In genomic region chr3:51562403-51562802, GRCh38 we compare ENCODE assay signal across 6 cellular contexts. TPM values are rescaled to one million over a fixed set of nuclear protein-coding genes. Genes with fewer than 3 reads are reported as not detected.
DNase-seq lines count a peak whose midpoint lies in the region; ATAC-seq, FAIRE-seq and TF ChIP-seq lines count a peak whose summit lies in the region.
"Not testable (repeated sequence)": the region's sequence is repeated elsewhere in the genome, so short reads cannot be mapped to it uniquely, and the experiment has no call there.

No MANE protein-coding gene starts in this region.

- POLR2A ChIA-PET in HepG2 (lab: Yijun Ruan, JAX), result not testable (repeated sequence)

- not testable (repeated sequence) for H3K4me2 ChIP-seq in HepG2 (ENCODE audit: low read depth, low read length)

- TF ChIP-seq EP300 in HepG2 (IDR thresholded peaks at IDR 0.05; ENCODE audit: low read depth in 2 of 2, low read length in 2 of 2); HepG2 (CRISPR knock-in tag; IDR thresholded peaks at IDR 0.05; ENCODE audit: borderline replicate concordance): not testable (repeated sequence)

- CTCF ChIA-PET in HepG2 (lab: Yijun Ruan, JAX; ENCODE audit: low intra/inter-chr PET ratio, low total read pairs), result not testable (repeated sequence)

- H3K27me3 ChIP-seq in CD4-positive, CD25-positive, alpha-beta regulatory T cell (ENCODE audit: control insufficient read depth, insufficient read depth, low read length); HepG2 (ENCODE audit: control insufficient read depth in 1 of 2, insufficient read depth in 2 of 2, low read length in 2 of 2); liver (ENCODE audit: control insufficient read depth in 4 of 4, insufficient read depth in 4 of 4, low read length in 3 of 4): not testable (repeated sequence)

- H3K4me3 Mint-ChIP-seq in CD4-positive, CD25-positive, alpha-beta regulatory T cell; activated T-helper 17 cell treated with anti-CD3 and anti-CD28 coated beads, Interleukin-2, amount 50 U/mL, for 72 hours; nephron progenitor cell: not testable (repeated sequence)

- H3K27ac ChIP-seq in CD4-positive, CD25-positive, alpha-beta regulatory T cell (ENCODE audit: insufficient read depth, low read length, poor library complexity, severe bottlenecking); HepG2 (ENCODE audit: extremely low read length, insufficient read depth, low read length); liver (ENCODE audit: low read depth in 1 of 2, low read length in 2 of 2): not testable (repeated sequence)

- H3K79me2 ChIP-seq in HepG2 (ENCODE audit: insufficient read depth, low read length), result not testable (repeated sequence)

- DNase-seq in CD4-positive, CD25-positive, alpha-beta regulatory T cell; HepG2 (ENCODE audit: low spot score); nephron progenitor cell: not testable (repeated sequence)
- peak; percentile 45 for DNase-seq in left lobe of liver (ENCODE audit: low spot score)

- ATAC-seq in CD4-positive, CD25-positive, alpha-beta regulatory T cell (ENCODE audit: low read depth in 2 of 2); activated T-helper 17 cell treated with anti-CD3 and anti-CD28 coated beads, Interleukin-2, amount 50 U/mL, for 72 hours (replicated peaks); left lobe of liver: not testable (repeated sequence)
- peak; percentile 23; the same call in 2 of the 3 replicates for ATAC-seq in HepG2

- H4K20me1 ChIP-seq in HepG2 (ENCODE audit: insufficient read depth, low read length), result not testable (repeated sequence)

- not testable (repeated sequence) for H3K27me3 Mint-ChIP-seq in CD4-positive, CD25-positive, alpha-beta regulatory T cell; activated T-helper 17 cell treated with anti-CD3 and anti-CD28 coated beads, Interleukin-2, amount 50 U/mL, for 72 hours; nephron progenitor cell (ENCODE audit: low read depth, poor library complexity)

- H3K9ac ChIP-seq in HepG2 (ENCODE audit: insufficient read depth, low read depth, low read length); liver (ENCODE audit: low read depth in 1 of 2, low read length in 2 of 2): not testable (repeated sequence)

- H2AFZ ChIP-seq in HepG2 (ENCODE audit: low read length), result not testable (repeated sequence)

- H3K9me3 ChIP-seq in CD4-positive, CD25-positive, alpha-beta regulatory T cell (ENCODE audit: control insufficient read depth in 2 of 2, low read length in 2 of 2); HepG2 (ENCODE audit: low read length); liver (ENCODE audit: control insufficient read depth in 4 of 4, low read length in 3 of 4): not testable (repeated sequence)

- not testable (repeated sequence) for H3K9me3 Mint-ChIP-seq in CD4-positive, CD25-positive, alpha-beta regulatory T cell; activated T-helper 17 cell treated with anti-CD3 and anti-CD28 coated beads, Interleukin-2, amount 50 U/mL, for 72 hours; nephron progenitor cell

- peak overlapping the region in 2 of 3 donors; percentile 46 to 84 for H3K27ac Mint-ChIP-seq in CD4-positive, CD25-positive, alpha-beta regulatory T cell
- H3K27ac Mint-ChIP-seq in activated T-helper 17 cell treated with anti-CD3 and anti-CD28 coated beads, Interleukin-2, amount 50 U/mL, for 72 hours, result peak overlapping the region; percentile 34
- H3K27ac Mint-ChIP-seq in nephron progenitor cell, result peak overlapping the region; percentile 4

- not testable (repeated sequence) for TF ChIP-seq POLR2A in HepG2 (IDR thresholded peaks at IDR 0.05; ENCODE audit: insufficient read depth in 1 of 2, low read depth in 2 of 2, low read length in 2 of 2)

- TF ChIP-seq CTCF in HepG2 (CRISPR knock-in tag; IDR thresholded peaks at IDR 0.05); liver (IDR thresholded peaks at IDR 0.05; ENCODE audit: low read depth, low read length, missing input control); nephron progenitor cell (IDR thresholded peaks at IDR 0.05): not testable (repeated sequence)

- not testable (repeated sequence) for TF ChIP-seq RAD21 in HepG2 (CRISPR knock-in tag; IDR thresholded peaks at IDR 0.05); liver (IDR thresholded peaks at IDR 0.05)

- H3K4me3 ChIP-seq in CD4-positive, CD25-positive, alpha-beta regulatory T cell (ENCODE audit: low read depth, low read length); HepG2 (replicated peaks in 1 of 3; ENCODE audit: insufficient read depth in 1 of 3, low read depth in 2 of 3, low read length in 3 of 3); liver (ENCODE audit: low read depth in 1 of 3, low read length in 3 of 3): not testable (repeated sequence)

- not testable (repeated sequence) for H3K36me3 ChIP-seq in CD4-positive, CD25-positive, alpha-beta regulatory T cell (ENCODE audit: control insufficient read depth, insufficient read depth, low read length); HepG2 (replicated peaks in 1 of 2; ENCODE audit: control insufficient read depth in 1 of 2, insufficient read depth in 2 of 2, low read length in 2 of 2); liver (ENCODE audit: control insufficient read depth in 4 of 4, insufficient read depth in 3 of 4, low read depth in 1 of 4, low read length in 3 of 4)

- not testable (repeated sequence) for BruUV-seq in HepG2 (replicated peaks; lab: Mats Ljungman, UMichigan)

- WGBS in HepG2 (ENCODE audit: low lambda C conversion rate), result 93% methylated on average over 3 of the region's 4 CpGs
- WGBS in liver, result 71% methylated on average over 4 of the region's 4 CpGs

- in situ Hi-C loops in HepG2 (cut with HindIII; ENCODE audit: extremely low pct_ligation_motif_present, low pct_unique_long_range_greater_than_20kb), result not testable (repeated sequence)

- H3K4me1 Mint-ChIP-seq in CD4-positive, CD25-positive, alpha-beta regulatory T cell, result peaks cover 14 to 31% (median 25%) of the 10 kb centered on the region in 4 donors
- not testable (repeated sequence) for H3K4me1 Mint-ChIP-seq in activated T-helper 17 cell treated with anti-CD3 and anti-CD28 coated beads, Interleukin-2, amount 50 U/mL, for 72 hours; nephron progenitor cell

- intact Hi-C loops in HepG2 (cut with micrococcal nuclease; ENCODE audit: unreplicated experiment), result not testable (repeated sequence)

- H3K36me3 Mint-ChIP-seq in CD4-positive, CD25-positive, alpha-beta regulatory T cell, result peaks cover 12% of the 10 kb centered on the region
- peaks cover 38% of the 10 kb centered on the region for H3K36me3 Mint-ChIP-seq in activated T-helper 17 cell treated with anti-CD3 and anti-CD28 coated beads, Interleukin-2, amount 50 U/mL, for 72 hours (ENCODE audit: low read depth)
- H3K36me3 Mint-ChIP-seq in nephron progenitor cell (ENCODE audit: low read depth), result peaks cover 28% of the 10 kb centered on the region

- not testable (repeated sequence) for FAIRE-seq in HepG2 (lab: Jason Lieb, UNC)

- H3K4me1 ChIP-seq in CD4-positive, CD25-positive, alpha-beta regulatory T cell (ENCODE audit: control insufficient read depth, insufficient read depth, low read length, poor library complexity, severe bottlenecking), result not testable (repeated sequence)
- H3K4me1 ChIP-seq in HepG2 (ENCODE audit: insufficient read depth, low read length) (peaks cover 22% of the 10 kb centered on the region), liver (ENCODE audit: control insufficient read depth in 4 of 4, insufficient read depth in 4 of 4, low read length in 3 of 4) (peaks cover 4 to 31% (median 14%) of the 10 kb centered on the region in 4 donors)

TF ChIP-seq in HepG2, 621 proteins besides CTCF, POLR2A, EP300 and RAD21 (continues in another document):
- TF ChIP-seq NR2F1 (CRISPR knock-in tag; IDR thresholded peaks at IDR 0.05), result 0 out of 4 replicates have a peak, but pooled peaks of 1 of the 2 experiments have one; percentile 12

TF ChIP-seq in liver, 16 proteins besides CTCF, POLR2A, EP300 and RAD21 (continues in another document):
- peak; percentile 6 for TF ChIP-seq SP1 (IDR thresholded peaks at IDR 0.05)

RNA-seq across cellular contexts. Expression of gene RAD54L2, which starts 23.9 kb away (rescaled TPM):
- total RNA-seq in CD4-positive, CD25-positive, alpha-beta regulatory T cell, result 41.3 TPM
- 10 to 100 TPM in 3 of 4 donors, 1 to 10 TPM in 1; 6.9 to 17.1 (median 13.3) TPM for polyA plus RNA-seq in CD4-positive, CD25-positive, alpha-beta regulatory T cell
- total RNA-seq in activated T-helper 17 cell treated with anti-CD3 and anti-CD28 coated beads, Interleukin-2, amount 50 U/mL, for 72 hours, result 10 to 100 TPM; 15.3 to 26.8 TPM
- total RNA-seq in left lobe of liver, result 22.7 TPM
- 14.4 and 14.8 TPM in 2 replicates for total RNA-seq in HepG2 (2016; rRNA removed; fragmentation: Illumina TruSeq; extraction: Trizol)
- total RNA-seq in HepG2 (2016; cell fraction: cytosol; rRNA removed; fragmentation: Illumina TruSeq; extraction: Trizol; ENCODE audit: low read depth), result 7.6 and 9.0 TPM in 2 replicates
- total RNA-seq in HepG2 (2016; cell fraction: insoluble cytoplasmic fraction; rRNA removed; fragmentation: Illumina TruSeq; extraction: Trizol), result 12.0 and 15.1 TPM in 2 replicates
- total RNA-seq in HepG2 (2016; cell fraction: membrane; rRNA removed; fragmentation: Illumina TruSeq; extraction: Trizol), result 7.8 and 8.1 TPM in 2 replicates
- 22.2 and 23.7 TPM in 2 replicates for total RNA-seq in HepG2 (2016; cell fraction: nucleus; rRNA removed; fragmentation: Illumina TruSeq; extraction: Trizol)
- 4.9 and 5.5 TPM in 2 replicates for polyA plus RNA-seq in HepG2 (2011; rRNA removed)
- polyA plus RNA-seq in HepG2 (2011; cell fraction: cytosol; rRNA removed), result 1.9 and 2.3 TPM in 2 replicates
- 13.0 and 13.7 TPM in 2 replicates for polyA plus RNA-seq in HepG2 (2011; cell fraction: nucleus; rRNA removed)
- polyA plus RNA-seq in HepG2 (2012), result 5.0 and 5.8 TPM in 2 replicates
- 0.18 and 0.20 TPM in 2 replicates for polyA plus RNA-seq in HepG2 (2016; cell fraction: cytosol; fragmentation: Illumina TruSeq; extraction: Trizol; ENCODE audit: low read depth)
- polyA plus RNA-seq in HepG2 (2016; cell fraction: insoluble cytoplasmic fraction; fragmentation: Illumina TruSeq; extraction: Trizol; ENCODE audit: low read depth), result 4.3 and 4.8 TPM in 2 replicates
- 0.70 and 0.93 TPM in 2 replicates for polyA plus RNA-seq in HepG2 (2016; cell fraction: membrane; fragmentation: Illumina TruSeq; extraction: Trizol; ENCODE audit: low read depth)
- polyA plus RNA-seq in HepG2 (2016; cell fraction: nucleus; fragmentation: Illumina TruSeq; extraction: Trizol; ENCODE audit: insufficient read depth, low read depth), result 20.2 and 20.5 TPM in 2 replicates
- 21.7 and 33.6 TPM in 2 replicates for polyA minus RNA-seq in HepG2 (2011; rRNA and poly(A)+ RNA removed; ENCODE audit: low replicate concordance)
- 7.8 and 11.7 TPM in 2 replicates for polyA minus RNA-seq in HepG2 (2011; cell fraction: cytosol; rRNA and poly(A)+ RNA removed)
- polyA minus RNA-seq in HepG2 (2011; cell fraction: nucleus; rRNA and poly(A)+ RNA removed), result 33.7 and 44.8 TPM in 2 replicates
- total RNA-seq in liver, result 10 to 100 TPM in 1 of 2 donors, 1 to 10 TPM in 1; 9.6 to 25.1 TPM
- polyA plus RNA-seq in liver, result 1 to 10 TPM; 1.9 to 6.5 TPM

Comparison
In these comparisons a context has a peak if more than half of its experiments do, and no peak if none do; other contexts are left out.
1. H3K27ac Mint-ChIP-seq: peak in every context shown above with its lines; median percentile 65 in CD4-positive, CD25-positive, alpha-beta regulatory T cell; 34 in activated T-helper 17 cell treated with anti-CD3 and anti-CD28 coated beads, Interleukin-2, amount 50 U/mL, for 72 hours; 4 in nephron progenitor cell.